Comparison of ENCODE assay signal across 7 cellular contexts in genomic region chr5:177807265-177807664, GRCh38. TPM values are rescaled to one million over a fixed set of nuclear protein-coding genes. Genes with fewer than 3 reads are reported as not detected.
"Had no signal": no experiment of that assay in that cellular context is flagged by ENCODE, and none has a peak within 500 bp of the region (broad histone marks: within the 10 kb centered on the region; RNA-seq: fewer than 3 reads in every experiment).

No MANE protein-coding gene starts in this region.

RNA-seq across cellular contexts. Expression of gene FAM153A, which starts 24.6 kb away (rescaled TPM):
- total RNA-seq: LHCN-M2, MCF 10A, NCI-H460, PC-9, RPMI7951, SK-MEL-5 had no signal
- polyA plus RNA-seq: SK-N-SH had no signal
